ENCODE assay signal across 12 cellular contexts in genomic region chr19:8251025-8251472, GRCh38. TPM values are rescaled to one million over a fixed set of nuclear protein-coding genes. Genes with fewer than 3 reads are reported as not detected.
DNase-seq lines count a peak whose midpoint lies in the region; ATAC-seq and TF ChIP-seq lines count a peak whose summit lies in the region.
"Had no signal": no experiment of that assay in that cellular context is flagged by ENCODE, and none has a peak within 500 bp of the region (broad histone marks: within the 10 kb centered on the region; RNA-seq: fewer than 3 reads in every experiment).

No MANE protein-coding gene starts in this region.

- H3K4me3 ChIP-seq in esophagus squamous epithelium = no peak overlapping the region
- H3K4me3 ChIP-seq in lower lobe of right lung = no peak overlapping the region
- no peak overlapping the region for H3K4me3 ChIP-seq in Peyer's patch

- TF ChIP-seq CTCF in esophagus squamous epithelium (IDR thresholded peaks at IDR 0.05) = peak in 2 of 6 experiments; percentile 4 to 7
- TF ChIP-seq CTCF in lower lobe of right lung (IDR thresholded peaks at IDR 0.05) = no peak
- no peak for TF ChIP-seq CTCF in Peyer's patch (IDR thresholded peaks at IDR 0.05)

- H3K36me3 Mint-ChIP-seq in T-helper 17 cell (ENCODE audit: low read depth) = peaks cover 9% of the 10 kb centered on the region

- H3K4me1 Mint-ChIP-seq in T-helper 17 cell = peaks cover 9% of the 10 kb centered on the region
- H3K4me1 Mint-ChIP-seq: mesothelial cell of epicardium had no signal

- intact Hi-C loops in esophagus squamous epithelium (cut with DNase I) = loop anchor here (5.0 to 10.0 kb wide), 2 partner anchors 94 to 306 kb away; partner anchors contain the start of gene TIMM44
- intact Hi-C loops in lower lobe of right lung (cut with DNase I) = loop anchor here (5.0 kb wide), 1 partner anchor 94 kb away; no protein-coding TSS in a partner anchor

- H3K27me3 ChIP-seq in esophagus squamous epithelium (no peaks in the 10 kb centered on the region), lower lobe of right lung (ENCODE audit: low read depth) (no peaks in the 10 kb centered on the region), Peyer's patch (no peaks in the 10 kb centered on the region)

- H3K27ac ChIP-seq in esophagus squamous epithelium (peak overlapping the region in 3 of 4 donors; percentile 7 to 76 (median 26)), lower lobe of right lung (no peak overlapping the region), substantia nigra (ENCODE audit: low read depth, low read length, poor library complexity, severe bottlenecking) (peak overlapping the region; percentile 63), Peyer's patch (no peak overlapping the region)

- no peak overlapping the region for H3K27ac Mint-ChIP-seq in T-helper 17 cell
- H3K27ac Mint-ChIP-seq: mesothelial cell of epicardium had no signal

- 29 to 38% methylated on average over 4 to 6 of the region's 14 CpGs for WGBS in esophagus squamous epithelium, 2 donors

- peak; percentile 50 for DNase-seq in M059J (ENCODE audit: low read depth)
- DNase-seq in esophagus squamous epithelium (lab: John Stamatoyannopoulos, UW) = no peak
- DNase-seq in lower lobe of right lung = peak; percentile 88
- DNase-seq in substantia nigra (lab: John Stamatoyannopoulos, UW) = peak in 47 of 49 donors; percentile 8 to 86 (median 59)
- DNase-seq in Peyer's patch = no peak
- DNase-seq in T-helper 17 cell = no peak
- DNase-seq: activated effector memory CD4-positive, alpha-beta T cell treated with anti-CD3 and anti-CD28 coated beads, Interleukin-2, amount 50 U/mL, for 16 hours; Caco-2; stimulated activated CD4-positive, alpha-beta T cell treated with anti-CD3 and anti-CD28 coated beads, Interleukin-2, amount 100 ng/mL, for 48 hours had no signal

- H3K4me1 ChIP-seq in esophagus squamous epithelium = peaks cover 0 to 18% (median 0%) of the 10 kb centered on the region in 3 donors
- H3K4me1 ChIP-seq in lower lobe of right lung = peaks cover 15% of the 10 kb centered on the region
- no peaks in the 10 kb centered on the region for H3K4me1 ChIP-seq in Peyer's patch

- TF ChIP-seq POLR2A in esophagus squamous epithelium (IDR thresholded peaks at IDR 0.05) (no peak), Peyer's patch (IDR thresholded peaks at IDR 0.05) (no peak)

- no peaks in the 10 kb centered on the region for H3K9me3 ChIP-seq in esophagus squamous epithelium
- H3K9me3 ChIP-seq in lower lobe of right lung = no peaks in the 10 kb centered on the region
- no peaks in the 10 kb centered on the region for H3K9me3 ChIP-seq in Peyer's patch
- no peaks in the 10 kb centered on the region for H3K9me3 ChIP-seq in T-helper 17 cell (ENCODE audit: control insufficient read depth, low read length, poor library complexity, severe bottlenecking)
- H3K9me3 ChIP-seq: Caco-2 had no signal

- H3K27me3 Mint-ChIP-seq in T-helper 17 cell = no peaks in the 10 kb centered on the region

- ATAC-seq in lower lobe of right lung = peak; percentile 88 to 91
- ATAC-seq in HG03460 (IDR thresholded peaks at IDR 0.05; ENCODE audit: unreplicated experiment) = no peak
- ATAC-seq in GM18498 (IDR thresholded peaks at IDR 0.05; ENCODE audit: unreplicated experiment) = no peak
- no peak for ATAC-seq in T-helper 17 cell

- H3K4me3 Mint-ChIP-seq in T-helper 17 cell = no peak overlapping the region
- H3K4me3 Mint-ChIP-seq: mesothelial cell of epicardium had no signal

- H3K36me3 ChIP-seq in esophagus squamous epithelium (peaks cover 3 to 26% (median 9%) of the 10 kb centered on the region in 3 donors), lower lobe of right lung (peaks cover 13% of the 10 kb centered on the region), Peyer's patch (peaks cover 0 to under 1% (median 0%) of the 10 kb centered on the region in 3 donors)

RNA-seq across cellular contexts. Expression of gene CERS4, which starts 41.9 kb away (rescaled TPM):
- total RNA-seq in M059J (2014; rRNA removed; shearing (Covaris generic)) = 2.1 and 3.6 TPM in 2 replicates
- total RNA-seq in esophagus squamous epithelium (100 to 1,000 TPM in 1 of 4 donors, 10 to 100 TPM in 3; 44.1 to 184 (median 89.1) TPM), lower lobe of right lung (60.6 TPM), Peyer's patch (10 to 100 TPM in 3 of 4 donors, 1 to 10 TPM in 1; 6.8 to 41.3 (median 11.7) TPM), T-helper 17 cell (10 to 100 TPM; 12.2 to 22.1 TPM)

RNA-seq across cellular contexts. Expression of gene CD320, which starts 57.1 kb away (rescaled TPM):
- total RNA-seq in M059J (2014; rRNA removed; shearing (Covaris generic)) = 207 and 214 TPM in 2 replicates
- 10 to 100 TPM in 3 of 4 donors, 1 to 10 TPM in 1; 8.7 to 27.0 (median 22.3) TPM for total RNA-seq in esophagus squamous epithelium
- 31.0 TPM for total RNA-seq in lower lobe of right lung
- total RNA-seq in Peyer's patch = 10 to 100 TPM; 12.7 to 26.4 (median 18.2) TPM
- 10 to 100 TPM; 21.1 to 27.4 TPM for total RNA-seq in T-helper 17 cell

Comparison
In these comparisons a context has a peak if more than half of its experiments do, and no peak if none do; other contexts are left out.
1. DNase-seq: peak in M059J (single experiment), lower lobe of right lung (single experiment) and substantia nigra (47 of 49); none in esophagus squamous epithelium (single experiment), Peyer's patch (0 of 3) and T-helper 17 cell (0 of 3).
2. H3K27ac ChIP-seq: peak in esophagus squamous epithelium (3 of 4) and substantia nigra (single experiment); none in lower lobe of right lung (single experiment) and Peyer's patch (0 of 4).
3. ATAC-seq: peak in lower lobe of right lung (2 of 2); none in HG03460 (single experiment), GM18498 (single experiment) and T-helper 17 cell (single experiment).